Comparison of ENCODE assay signal across 14 cellular contexts in the genomic region with DNA sequence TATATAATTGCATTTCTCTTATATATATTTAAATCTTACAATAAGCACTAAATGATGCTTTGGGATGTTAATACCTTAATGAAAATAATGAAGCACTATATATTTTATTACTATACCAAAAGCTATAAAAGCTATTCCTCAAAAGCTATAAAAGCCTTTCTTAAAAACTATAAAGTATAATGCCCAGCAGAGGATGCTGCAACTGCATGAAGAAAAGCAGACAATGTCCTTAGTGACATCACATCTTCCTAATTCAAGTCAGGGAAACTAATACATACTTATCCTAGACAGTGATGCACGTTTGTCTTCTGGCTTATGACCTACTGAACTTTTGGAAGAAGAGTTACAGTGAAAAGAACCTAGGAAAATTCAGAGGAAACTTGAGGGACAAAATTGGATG.
DNase-seq lines count a peak whose midpoint lies in the region; ATAC-seq and TF ChIP-seq lines count a peak whose summit lies in the region.
"Had no signal": no experiment of that assay in that cellular context is flagged by ENCODE, and none has a peak within 500 bp of the region (broad histone marks: within the 10 kb centered on the region; RNA-seq: fewer than 3 reads in every experiment).

No MANE protein-coding gene starts in this region.

- H3K27ac ChIP-seq in RWPE1 = no peak overlapping the region
- H3K27ac ChIP-seq: transverse colon had no signal

- no peaks in the 10 kb centered on the region for H3K36me3 Mint-ChIP-seq in stimulated activated effector memory CD8-positive, alpha-beta T cell treated with anti-CD3 and anti-CD28 coated beads, Interleukin-12 subunit alpha, Interleukin-12 subunit beta, amount 100 ng/mL, for 72 hours
- H3K36me3 Mint-ChIP-seq: activated naive CD8-positive, alpha-beta T cell; IgD-negative memory B cell had no signal

- DNase-seq in AML-193 (lab: John Stamatoyannopoulos, UW) = peak; percentile 39 to 48
- DNase-seq in RWPE1 (ENCODE audit: low spot score) = peak; percentile 13
- peak; percentile 53 for DNase-seq in fibroblast of peridontal ligament (ENCODE audit: extremely low read depth)
- DNase-seq in epidermal melanocyte (ENCODE audit: insufficient read length, low spot score) = no peak
- DNase-seq in iPS-NIHi7 (ENCODE audit: extremely low spot score) = no peak
- DNase-seq in stimulated activated effector memory CD8-positive, alpha-beta T cell treated with anti-CD3 and anti-CD28 coated beads, Interleukin-12 subunit alpha, Interleukin-12 subunit beta, amount 100 ng/mL, for 72 hours (ENCODE audit: low spot score in 2 of 2) = no peak
- DNase-seq in NOMO-1 treated with dmso at 0.1 percent for 144 hours (lab: John Stamatoyannopoulos, UW; ENCODE audit: unreplicated experiment) = no peak
- DNase-seq: activated CD4-positive, alpha-beta T cell treated with anti-CD3 and anti-CD28 coated beads, Interleukin-2, amount 50 U/mL, for 4 hours; effector CD8-positive, alpha-beta T cell; NCI-H345; transverse colon had no signal

- no peak overlapping the region for H3K4me3 Mint-ChIP-seq in stimulated activated effector memory CD8-positive, alpha-beta T cell treated with anti-CD3 and anti-CD28 coated beads, Interleukin-12 subunit alpha, Interleukin-12 subunit beta, amount 100 ng/mL, for 72 hours
- H3K4me3 Mint-ChIP-seq: activated naive CD8-positive, alpha-beta T cell; IgD-negative memory B cell had no signal

- CTCF ChIA-PET in RWPE1 (lab: Yijun Ruan, JAX) = interaction anchor here (0.6 to 1.3 kb wide), 5 partner anchors 11 to 233 kb away, joined by 3 to 8 read pairs (median 5); no protein-coding TSS in a partner anchor

- ATAC-seq in stimulated activated effector memory CD8-positive, alpha-beta T cell treated with anti-CD3 and anti-CD28 coated beads, Interleukin-12 subunit alpha, Interleukin-12 subunit beta, amount 100 ng/mL, for 72 hours = no peak

- no peaks in the 10 kb centered on the region for H3K4me1 Mint-ChIP-seq in stimulated activated effector memory CD8-positive, alpha-beta T cell treated with anti-CD3 and anti-CD28 coated beads, Interleukin-12 subunit alpha, Interleukin-12 subunit beta, amount 100 ng/mL, for 72 hours
- H3K4me1 Mint-ChIP-seq: IgD-negative memory B cell had no signal

- peaks cover 3% of the 10 kb centered on the region for H3K9me3 Mint-ChIP-seq in stimulated activated effector memory CD8-positive, alpha-beta T cell treated with anti-CD3 and anti-CD28 coated beads, Interleukin-12 subunit alpha, Interleukin-12 subunit beta, amount 100 ng/mL, for 72 hours

- no peak overlapping the region for H3K27ac Mint-ChIP-seq in stimulated activated effector memory CD8-positive, alpha-beta T cell treated with anti-CD3 and anti-CD28 coated beads, Interleukin-12 subunit alpha, Interleukin-12 subunit beta, amount 100 ng/mL, for 72 hours
- H3K27ac Mint-ChIP-seq: activated naive CD8-positive, alpha-beta T cell had no signal

- POLR2A ChIA-PET in RWPE1 (lab: Yijun Ruan, JAX; ENCODE audit: low non-redundant PET) = no interaction called here

- TF ChIP-seq CTCF in GM12875 (IDR thresholded peaks at IDR 0.05; ENCODE audit: borderline replicate concordance, insufficient read depth, low read depth, low read length) (peak; percentile 22; the same call in 1 of the 2 replicates), RWPE1 (conservative IDR thresholded peaks at IDR 0.05; ENCODE audit: low read depth) (peak; percentile 26)

- H3K4me3 ChIP-seq in GM12875 (ENCODE audit: low read depth, low read length) = no peak overlapping the region
- H3K4me3 ChIP-seq: transverse colon had no signal

Comparison
In these comparisons a context has a peak if more than half of its experiments do, and no peak if none do; other contexts are left out.
1. DNase-seq: peak in AML-193 (2 of 2), RWPE1 (single experiment) and fibroblast of peridontal ligament (single experiment); none in epidermal melanocyte (single experiment), iPS-NIHi7 (single experiment), stimulated activated effector memory CD8-positive, alpha-beta T cell treated with anti-CD3 and anti-CD28 coated beads, Interleukin-12 subunit alpha, Interleukin-12 subunit beta, amount 100 ng/mL, for 72 hours (0 of 2) and NOMO-1 treated with dmso at 0.1 percent for 144 hours (single experiment).